In the genomic region with DNA sequence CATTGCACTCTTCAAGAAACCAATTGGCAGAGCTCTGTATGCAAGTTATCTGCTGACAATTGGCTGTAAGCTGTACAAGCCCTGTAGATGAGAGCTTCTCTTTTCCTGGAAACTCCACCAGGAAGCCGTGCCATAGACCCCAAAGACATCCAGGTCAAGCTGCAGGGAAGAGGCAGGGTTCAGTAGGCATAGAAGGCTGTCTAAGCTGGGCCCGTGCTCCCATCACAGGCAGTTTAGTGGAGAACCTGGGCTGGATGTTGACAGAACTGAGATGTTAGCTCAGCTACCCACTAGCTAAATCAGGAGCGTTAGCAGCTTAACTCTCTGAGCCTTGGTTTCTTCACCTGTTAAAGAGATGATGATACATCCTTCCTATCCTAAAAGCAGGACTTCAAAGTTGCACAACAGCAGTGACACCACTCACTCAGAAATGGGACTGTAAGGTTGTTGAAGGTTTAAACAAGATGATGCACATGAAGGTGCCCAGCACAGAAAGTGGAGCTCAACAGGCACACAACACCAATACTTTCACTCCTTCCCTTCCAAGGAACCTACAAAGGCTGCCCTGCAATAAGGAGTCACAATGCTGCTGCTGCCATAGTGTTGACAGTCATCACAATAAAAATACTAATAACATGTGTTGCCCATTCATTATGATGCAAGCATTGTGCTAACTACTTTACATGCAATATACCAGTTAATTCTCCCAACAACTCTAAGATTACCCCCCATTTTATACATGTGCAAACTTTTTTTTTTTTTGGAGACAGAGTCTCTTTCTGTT, we compare ENCODE assay signal across 16 cellular contexts.
DNase-seq lines count a peak whose midpoint lies in the region; ATAC-seq, FAIRE-seq and TF ChIP-seq lines count a peak whose summit lies in the region.
"Had no signal": no experiment of that assay in that cellular context is flagged by ENCODE, and none has a peak within 500 bp of the region (broad histone marks: within the 10 kb centered on the region; RNA-seq: fewer than 3 reads in every experiment).

No MANE protein-coding gene starts in this region.

- no peak overlapping the region for H3K4me3 ChIP-seq in mucosa of rectum (ENCODE audit: low read length in 2 of 2)
- H3K4me3 ChIP-seq in thoracic aorta: no peak overlapping the region
- no peak overlapping the region for H3K4me3 ChIP-seq in testis
- H3K4me3 ChIP-seq: cardiac muscle cell had no signal

- 59 to 100% methylated on average over 2 to 3 of the region's 3 CpGs for WGBS in testis, 2 donors

- TF ChIP-seq CTCF in thoracic aorta (IDR thresholded peaks at IDR 0.05) (no peak), testis (IDR thresholded peaks at IDR 0.05) (no peak)

- TF ChIP-seq POLR2A in testis (IDR thresholded peaks at IDR 0.05): no peak

- intact Hi-C loops in testis (cut with DNase I; ENCODE audit: low total_unique reads): no loop called here

- no peak for DNase-seq in HTR-8/SVneo (ENCODE audit: insufficient read length, low spot score)
- DNase-seq in thoracic aorta (ENCODE audit: low spot score): no peak
- no peak for DNase-seq in NCI-H2029 (lab: John Stamatoyannopoulos, UW)
- no peak for DNase-seq in testis
- DNase-seq: activated naive CD4-positive, alpha-beta T cell treated with anti-CD3 and anti-CD28 coated beads for 36 hours; DMS79; GOT3; NCI-H1417; NCI-H446; SK-N-SH; stimulated activated CD4-positive, alpha-beta T cell treated with anti-CD3 and anti-CD28 coated beads, Interleukin-4, amount 100 ng/mL, for 1 hour had no signal

- no peak overlapping the region for H3K9ac ChIP-seq in mucosa of rectum (ENCODE audit: low read depth in 1 of 2, low read length in 2 of 2)
- H3K9ac ChIP-seq: SK-N-SH had no signal

- no peaks in the 10 kb centered on the region for H3K9me3 ChIP-seq in mucosa of rectum (ENCODE audit: control insufficient read depth in 2 of 2, low read length in 2 of 2)
- no peaks in the 10 kb centered on the region for H3K9me3 ChIP-seq in thoracic aorta
- no peaks in the 10 kb centered on the region for H3K9me3 ChIP-seq in testis
- H3K9me3 ChIP-seq: SK-N-SH had no signal

- H3K27ac ChIP-seq in cingulate gyrus (ENCODE audit: low read depth, low read length) (peak overlapping the region; percentile 25), mucosa of rectum (ENCODE audit: low read depth in 2 of 2, low read length in 2 of 2) (peak overlapping the region; percentile 71 to 86), thoracic aorta (peak overlapping the region; percentile 97 to 99), testis (peak overlapping the region in 1 of 2 donors; percentile 98)
- H3K27ac ChIP-seq: cardiac muscle cell had no signal

- no peak for ATAC-seq in thoracic aorta (ENCODE audit: insufficient number of reproducible peaks, low FRiP score, low read depth)
- ATAC-seq in HG03280 (IDR thresholded peaks at IDR 0.05; ENCODE audit: unreplicated experiment): no peak

- FAIRE-seq in HTR-8/SVneo (lab: Jason Lieb, UNC): peak; percentile 38
- FAIRE-seq: keratinocyte had no signal

- peaks cover 45 to 62% of the 10 kb centered on the region in 2 donors for H3K4me1 ChIP-seq in mucosa of rectum (ENCODE audit: control insufficient read depth in 2 of 2, insufficient read depth in 2 of 2, low read length in 2 of 2)
- peaks cover 94 to 96% of the 10 kb centered on the region in 2 donors for H3K4me1 ChIP-seq in thoracic aorta (ENCODE audit: control insufficient read depth in 1 of 2, low read depth in 2 of 2)
- H3K4me1 ChIP-seq in testis: peaks cover 74% of the 10 kb centered on the region

- H3K27me3 ChIP-seq in mucosa of rectum (ENCODE audit: control insufficient read depth in 2 of 2, insufficient read depth in 2 of 2, low read length in 2 of 2) (no peaks in the 10 kb centered on the region), thoracic aorta (replicated peaks; ENCODE audit: insufficient read depth) (no peaks in the 10 kb centered on the region), testis (no peaks in the 10 kb centered on the region)
- H3K27me3 ChIP-seq: cardiac muscle cell had no signal

- no peaks in the 10 kb centered on the region for H3K36me3 ChIP-seq in mucosa of rectum (ENCODE audit: control insufficient read depth in 2 of 2, insufficient read depth in 2 of 2, low read length in 2 of 2)
- H3K36me3 ChIP-seq in thoracic aorta: peaks cover 3% of the 10 kb centered on the region
- H3K36me3 ChIP-seq in testis (ENCODE audit: low read depth, missing control alignments): no peaks in the 10 kb centered on the region
- H3K36me3 ChIP-seq: cardiac muscle cell had no signal
